23 cellular contexts compared by ENCODE assay signal in genomic region chr11:123093686-123094085, GRCh38.
"Had no signal": no experiment of that assay in that cellular context is flagged by ENCODE, and none has a peak within 500 bp of the region (broad histone marks: within the 10 kb centered on the region; RNA-seq: fewer than 3 reads in every experiment).

No MANE protein-coding gene starts in this region.

- DNase-seq: activated CD4-positive, alpha-beta memory T cell treated with anti-CD3 and anti-CD28 coated beads, Interleukin-2, amount 10 ng/mL, durations not matched to agents 7 days and 5 days; activated CD4-positive, alpha-beta T cell treated with anti-CD3 and anti-CD28 coated beads for 36 hours; activated CD4-positive, alpha-beta T cell treated with anti-CD3 and anti-CD28 coated beads, Interleukin-2, amount 50 U/mL, for 1 hour; activated gamma-delta T cell; activated naive CD4-positive, alpha-beta T cell treated with anti-CD3 and anti-CD28 coated beads for 36 hours; activated T-cell treated with anti-CD3 and anti-CD28 coated beads for 4 hours; activated T-cell treated with anti-CD3 and anti-CD28 coated beads, Interleukin-2, amount 50 U/mL, for 48 hours; brain microvascular endothelial cell; NCI-H1092; NCI-H1417; NCI-H187; NCI-H2081; NCI-H2227 treated with DMSO at 0.1 percent for 48 hours; NCI-H510A; NCI-H526 treated with DMSO at 0.1 percent for 48 hours; NK-92 treated with Interleukin-12 subunit alpha and Interleukin-12 subunit beta, amount 100 ng/mL, for 24 hours; OCI-M1; RPMI8226; T-helper 1 cell; WERI-Rb-1 had no signal

- ATAC-seq: activated CD4-positive, alpha-beta T cell treated with anti-CD3 and anti-CD28 coated beads for 36 hours; activated T-helper 17 cell treated with anti-CD3 and anti-CD28 coated beads, Interleukin-2, amount 50 U/mL, for 72 hours; Panc1; Right ventricle myocardium inferior had no signal
